1 cellular context compared by ENCODE assay signal in the genomic region with DNA sequence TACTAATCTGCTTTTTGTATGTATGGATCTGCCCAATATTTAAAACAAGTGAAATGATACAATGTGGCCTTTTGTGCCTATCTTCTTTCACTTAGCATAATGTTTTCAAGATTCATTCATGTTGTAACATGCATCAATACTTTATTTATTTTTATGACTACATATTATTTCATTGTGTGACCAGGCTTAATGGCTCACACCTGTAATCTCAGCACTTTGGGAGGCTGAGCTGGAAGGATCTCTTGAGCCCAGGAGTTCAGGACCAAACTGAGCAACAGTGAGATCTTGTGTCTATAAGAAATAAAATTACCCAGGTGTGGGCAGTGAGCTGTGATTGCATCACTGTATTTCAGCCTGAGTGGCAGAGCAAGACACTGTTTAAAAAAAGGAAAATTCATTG.
TF ChIP-seq lines count a peak whose summit lies in the region.

No MANE protein-coding gene starts in this region.

TF ChIP-seq in IMR-90, 13 proteins besides CTCF, POLR2A, EP300 and RAD21 (continued from another document):
- TF ChIP-seq, protein P1, sequence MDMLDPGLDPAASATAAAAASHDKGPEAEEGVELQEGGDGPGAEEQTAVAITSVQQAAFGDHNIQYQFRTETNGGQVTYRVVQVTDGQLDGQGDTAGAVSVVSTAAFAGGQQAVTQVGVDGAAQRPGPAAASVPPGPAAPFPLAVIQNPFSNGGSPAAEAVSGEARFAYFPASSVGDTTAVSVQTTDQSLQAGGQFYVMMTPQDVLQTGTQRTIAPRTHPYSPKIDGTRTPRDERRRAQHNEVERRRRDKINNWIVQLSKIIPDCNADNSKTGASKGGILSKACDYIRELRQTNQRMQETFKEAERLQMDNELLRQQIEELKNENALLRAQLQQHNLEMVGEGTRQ (IDR thresholded peaks at IDR 0.05; ENCODE audit: low read depth, low read length), result no peak
- TF ChIP-seq NFE2L2 (IDR thresholded peaks at IDR 0.05; ENCODE audit: low read depth, low read length) (no peak), MXI1 (IDR thresholded peaks at IDR 0.05; ENCODE audit: borderline replicate concordance, low read depth, low read length) (no peak)
